8 cellular contexts compared by ENCODE assay signal in genomic region chr6:149963462-149964242, GRCh38. TPM values are rescaled to one million over a fixed set of nuclear protein-coding genes. Genes with fewer than 3 reads are reported as not detected.
DNase-seq lines count a peak whose midpoint lies in the region; ATAC-seq and TF ChIP-seq lines count a peak whose summit lies in the region.

ULBP1 (plus strand) TSS chr6:149963943; CDS start chr6:149964050, 107 bp downstream.

- no peaks in the 10 kb centered on the region for H3K36me3 ChIP-seq in testis (ENCODE audit: low read depth, missing control alignments)

- H3K27ac ChIP-seq in testis: peak within 1 kb of the TSS in 1 of 2 donors; percentile 16

- TF ChIP-seq CTCF in omental fat pad (IDR thresholded peaks at IDR 0.05) (no peak), testis (IDR thresholded peaks at IDR 0.05) (no peak)

- ATAC-seq in GM19395 (IDR thresholded peaks at IDR 0.05; ENCODE audit: unreplicated experiment) (peak; percentile 62), omental fat pad (ENCODE audit: low FRiP score) (peak; percentile 83)

- in situ Hi-C loops in ACHN (cut with HindIII; ENCODE audit: low pct_ligation_motif_present, low pct_unique_long_range_greater_than_20kb, low sequenced_read_pairs): no loop called here

- DNase-seq in ACHN (peak; percentile 81), Kasumi-1 (lab: John Stamatoyannopoulos, UW) (peak; percentile 85), SIG-M5 treated with dmso at 0.1 percent for 504 hours (lab: John Stamatoyannopoulos, UW; ENCODE audit: unreplicated experiment) (peak; percentile 84), globus pallidus (ENCODE audit: low spot score) (peak; percentile 20), omental fat pad (ENCODE audit: low spot score) (peak; percentile 81), testis (peak; percentile 94)
- DNase-seq in activated gamma-delta T cell treated with anti-CD3 and anti-CD28 coated beads, Interleukin-2, amount 50 U/mL, for 16 hours (ENCODE audit: low read depth): peak; percentile 51

- no peak for TF ChIP-seq POLR2A in testis (IDR thresholded peaks at IDR 0.05)

- 4 to 10% methylated on average over 31 to 49 of the region's 57 CpGs for WGBS in testis, 2 donors

- H3K27me3 ChIP-seq in testis: peaks cover 3% of the 10 kb centered on the region

- H3K4me3 ChIP-seq in testis: peak within 1 kb of the TSS; percentile 34 to 62

- H3K4me1 ChIP-seq in testis: peaks cover 11% of the 10 kb centered on the region

- intact Hi-C loops in testis (cut with DNase I; ENCODE audit: low total_unique reads): no loop called here

- H3K9me3 ChIP-seq in testis: no peaks in the 10 kb centered on the region

RNA-seq across cellular contexts. Expression of gene ULBP1, which starts in this region (rescaled TPM):
- total RNA-seq in omental fat pad: under 1 TPM in 2 of 4 donors, not detected in 2; 0.25 to 0.37 TPM
- total RNA-seq in testis: 1 to 10 TPM; 4.7 to 5.9 TPM
- 2.3 TPM for polyA plus RNA-seq in testis (ENCODE audit: insufficient read depth, low read depth, low replicate concordance)

Comparison
In these comparisons a context has a peak if more than half of its experiments do, and no peak if none do; other contexts are left out.
1. RNA of gene ULBP1 (total RNA-seq): 4.7 to 5.9 TPM in testis; 0.25 to 0.37 TPM in omental fat pad; every median in the first group is over 4 times any median in the second.
2. Peak in DNase-seq and ATAC-seq in omental fat pad; RNA of the gene not detected or under 1 TPM.
3. DNase-seq: peak in every context shown above with its lines; median percentile 94 in testis; 85 in Kasumi-1; 84 in SIG-M5 treated with dmso at 0.1 percent for 504 hours; 81 in ACHN; 81 in omental fat pad; 51 in activated gamma-delta T cell treated with anti-CD3 and anti-CD28 coated beads, Interleukin-2, amount 50 U/mL, for 16 hours; 20 in globus pallidus.